Comparison of ENCODE assay signal across 19 cellular contexts in the genomic region with DNA sequence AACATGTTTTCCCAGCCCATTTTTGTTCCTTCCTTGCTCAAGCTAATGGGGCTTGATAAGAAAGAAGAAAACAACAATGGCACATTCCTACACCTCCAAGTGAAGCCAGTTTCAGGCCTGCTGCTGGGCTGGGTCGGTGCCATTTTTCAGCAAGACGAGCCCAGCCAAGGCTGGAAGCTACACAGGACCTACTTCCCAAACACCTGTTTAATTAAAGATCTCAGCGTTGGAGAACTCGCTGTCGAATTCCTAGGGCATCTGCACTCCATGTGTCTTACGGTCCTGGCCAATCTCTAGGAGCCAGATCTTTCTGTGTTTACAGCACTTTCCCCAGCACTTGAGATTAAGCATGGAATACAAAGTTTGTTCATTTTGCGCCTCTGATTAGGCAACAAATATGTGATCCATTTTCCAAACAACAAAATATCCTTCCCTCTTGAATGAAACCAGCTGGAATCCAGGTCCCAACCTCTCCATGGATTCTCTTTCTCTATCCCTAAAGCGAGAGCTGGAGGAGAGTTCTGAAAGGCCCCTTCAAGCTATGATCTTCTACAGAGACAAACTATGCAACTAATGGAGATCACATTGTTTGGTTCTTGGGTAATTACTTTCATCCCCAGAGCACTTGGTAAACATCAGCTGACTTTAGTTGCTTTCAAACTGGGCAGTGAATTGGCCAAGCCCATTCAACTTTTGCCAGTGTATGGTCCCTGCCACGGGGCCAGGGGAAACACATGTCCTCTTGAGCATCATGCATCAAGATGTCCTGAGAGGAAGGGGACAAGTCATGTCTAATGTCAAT. TPM values are rescaled to one million over a fixed set of nuclear protein-coding genes. Genes with fewer than 3 reads are reported as not detected.
DNase-seq lines count a peak whose midpoint lies in the region; ATAC-seq and TF ChIP-seq lines count a peak whose summit lies in the region.
"Had no signal": no experiment of that assay in that cellular context is flagged by ENCODE, and none has a peak within 500 bp of the region (broad histone marks: within the 10 kb centered on the region; RNA-seq: fewer than 3 reads in every experiment).

No MANE protein-coding gene starts in this region.

- ATAC-seq in body of pancreas: peak; percentile 7
- ATAC-seq in heart right ventricle: peak; percentile 43 to 73 (median 62)
- ATAC-seq in GM21381 (IDR thresholded peaks at IDR 0.05; ENCODE audit: unreplicated experiment): no peak

- no peak overlapping the region for H3K4me3 ChIP-seq in body of pancreas
- no peak overlapping the region for H3K4me3 ChIP-seq in heart right ventricle
- no peak overlapping the region for H3K4me3 ChIP-seq in sigmoid colon

- peak overlapping the region; percentile 64 to 92 (median 92) for H3K27ac ChIP-seq in body of pancreas
- peak overlapping the region in 8 of 10 donors; percentile 11 to 70 (median 66) for H3K27ac ChIP-seq in heart right ventricle
- peak overlapping the region; percentile 60 to 83 (median 64) for H3K27ac ChIP-seq in sigmoid colon

- H3K27me3 ChIP-seq in body of pancreas: no peaks in the 10 kb centered on the region
- H3K27me3 ChIP-seq in heart right ventricle: peaks cover 0 to 6% (median 0%) of the 10 kb centered on the region in 7 donors
- no peaks in the 10 kb centered on the region for H3K27me3 ChIP-seq in sigmoid colon

- TF ChIP-seq EP300 in sigmoid colon (IDR thresholded peaks at IDR 0.05): no peak

- no peaks in the 10 kb centered on the region for H3K9me3 ChIP-seq in body of pancreas
- no peaks in the 10 kb centered on the region for H3K9me3 ChIP-seq in heart right ventricle
- no peaks in the 10 kb centered on the region for H3K9me3 ChIP-seq in sigmoid colon

- DNase-seq in AG08396 (ENCODE audit: low spot score): peak; percentile 14
- DNase-seq in body of pancreas: peak; percentile 69 to 76 (median 72)
- peak in 1 of 2 donors; percentile 50 for DNase-seq in heart right ventricle
- DNase-seq in sigmoid colon: peak; percentile 90
- no peak for DNase-seq in activated CD8-positive, alpha-beta memory T cell treated with anti-CD3 and anti-CD28 coated beads for 24 hours
- no peak for DNase-seq in NCI-H748 treated with DMSO at 0.1 percent for 48 hours (lab: John Stamatoyannopoulos, UW)
- DNase-seq in NCI-H2196 treated with DMSO at 0.1 percent for 48 hours (lab: John Stamatoyannopoulos, UW; ENCODE audit: unreplicated experiment): no peak
- DNase-seq: activated CD4-positive, alpha-beta T cell treated with anti-CD3 and anti-CD28 coated beads, Interleukin-2, amount 10 ng/mL, durations not matched to agents 24 days and 14 days; activated naive CD4-positive, alpha-beta T cell treated with anti-CD3 and anti-CD28 coated beads for 36 hours; CD4-positive, alpha-beta T cell; cortex of kidney; DMS53; GOT3; islet precursor cell; NCI-H1694 treated with DMSO at 0.1 percent for 48 hours; NK-92 treated with Interleukin-12 subunit alpha and Interleukin-12 subunit beta, amount 100 ng/mL, for 24 hours; T1000; trophoblast cell had no signal

- peaks cover 100% of the 10 kb centered on the region for H3K4me1 ChIP-seq in body of pancreas
- peaks cover 0 to 72% (median 14%) of the 10 kb centered on the region in 9 donors for H3K4me1 ChIP-seq in heart right ventricle
- H3K4me1 ChIP-seq in sigmoid colon: peaks cover 0 to 86% (median 66%) of the 10 kb centered on the region in 4 donors

- WGBS in body of pancreas, 2 donors: 42 to 46% methylated on average over 9 of the region's 9 CpGs
- 59 to 67% methylated on average over 9 of the region's 9 CpGs for WGBS in heart right ventricle, 2 donors
- WGBS in sigmoid colon, 2 donors: 72 to 87% methylated on average over 9 of the region's 9 CpGs

- intact Hi-C loops in body of pancreas (cut with DNase I) (no loop called here), heart right ventricle (cut with DNase I) (no loop called here), sigmoid colon (cut with DNase I) (loop anchor here (5.0 to 10.0 kb wide), 3 partner anchors 46 to 389 kb away; a partner anchor contains a TSS)

- TF ChIP-seq CTCF in body of pancreas (IDR thresholded peaks at IDR 0.05): no peak
- TF ChIP-seq CTCF in heart right ventricle (IDR thresholded peaks at IDR 0.05): no peak
- TF ChIP-seq CTCF in sigmoid colon (IDR thresholded peaks at IDR 0.05): no peak

- H3K36me3 ChIP-seq in body of pancreas (replicated peaks in 1 of 2; ENCODE audit: insufficient read depth in 1 of 2, low read depth in 2 of 2) (no peaks in the 10 kb centered on the region), heart right ventricle (no peaks in the 10 kb centered on the region), sigmoid colon (no peaks in the 10 kb centered on the region)

- TF ChIP-seq POLR2A in body of pancreas (IDR thresholded peaks at IDR 0.05) (no peak), sigmoid colon (IDR thresholded peaks at IDR 0.05) (no peak)

RNA-seq across cellular contexts. Expression of a gene that starts 34.3 kb away (rescaled TPM):
- total RNA-seq in body of pancreas (100 to 1,000 TPM; 105 to 168 TPM), heart right ventricle (10 to 100 TPM in 1 of 10 donors, 1 to 10 TPM in 9; 1.8 to 12.4 (median 3.8) TPM), sigmoid colon (10 to 100 TPM; 12.1 to 49.2 (median 36.5) TPM)
- polyA plus RNA-seq in heart right ventricle (1 to 10 TPM; 1.8 to 5.0 TPM), sigmoid colon (10 to 100 TPM; 24.9 to 41.6 (median 28.2) TPM)

RNA-seq across cellular contexts. Expression of a gene that starts 45.8 kb away (rescaled TPM):
- total RNA-seq in body of pancreas: 100 to 1,000 TPM in 1 of 2 donors, 10 to 100 TPM in 1; 52.1 to 129 TPM
- 10 to 100 TPM; 25.3 to 91.5 (median 36.6) TPM for total RNA-seq in heart right ventricle
- 10 to 100 TPM; 46.5 to 65.9 TPM for polyA plus RNA-seq in heart right ventricle
- total RNA-seq in sigmoid colon: 100 to 1,000 TPM in 2 of 4 donors, 10 to 100 TPM in 2; 91.8 to 253 (median 103) TPM
- 10 to 100 TPM in 2 of 3 donors, 1 to 10 TPM in 1; 3.0 to 25.8 (median 19.5) TPM for polyA plus RNA-seq in sigmoid colon

Comparison
In these comparisons a context has a peak if more than half of its experiments do, and no peak if none do; other contexts are left out.
1. DNase-seq: peak in AG08396 (single experiment), body of pancreas (4 of 4) and sigmoid colon (single experiment); none in activated CD8-positive, alpha-beta memory T cell treated with anti-CD3 and anti-CD28 coated beads for 24 hours (single experiment), NCI-H748 treated with DMSO at 0.1 percent for 48 hours (single experiment) and NCI-H2196 treated with DMSO at 0.1 percent for 48 hours (single experiment).
2. Peak in every context shown above with its lines, with median percentiles within 50 percentile points of each other: H3K27ac ChIP-seq.